Comparison of ENCODE assay signal across 1 cellular context in the genomic region with DNA sequence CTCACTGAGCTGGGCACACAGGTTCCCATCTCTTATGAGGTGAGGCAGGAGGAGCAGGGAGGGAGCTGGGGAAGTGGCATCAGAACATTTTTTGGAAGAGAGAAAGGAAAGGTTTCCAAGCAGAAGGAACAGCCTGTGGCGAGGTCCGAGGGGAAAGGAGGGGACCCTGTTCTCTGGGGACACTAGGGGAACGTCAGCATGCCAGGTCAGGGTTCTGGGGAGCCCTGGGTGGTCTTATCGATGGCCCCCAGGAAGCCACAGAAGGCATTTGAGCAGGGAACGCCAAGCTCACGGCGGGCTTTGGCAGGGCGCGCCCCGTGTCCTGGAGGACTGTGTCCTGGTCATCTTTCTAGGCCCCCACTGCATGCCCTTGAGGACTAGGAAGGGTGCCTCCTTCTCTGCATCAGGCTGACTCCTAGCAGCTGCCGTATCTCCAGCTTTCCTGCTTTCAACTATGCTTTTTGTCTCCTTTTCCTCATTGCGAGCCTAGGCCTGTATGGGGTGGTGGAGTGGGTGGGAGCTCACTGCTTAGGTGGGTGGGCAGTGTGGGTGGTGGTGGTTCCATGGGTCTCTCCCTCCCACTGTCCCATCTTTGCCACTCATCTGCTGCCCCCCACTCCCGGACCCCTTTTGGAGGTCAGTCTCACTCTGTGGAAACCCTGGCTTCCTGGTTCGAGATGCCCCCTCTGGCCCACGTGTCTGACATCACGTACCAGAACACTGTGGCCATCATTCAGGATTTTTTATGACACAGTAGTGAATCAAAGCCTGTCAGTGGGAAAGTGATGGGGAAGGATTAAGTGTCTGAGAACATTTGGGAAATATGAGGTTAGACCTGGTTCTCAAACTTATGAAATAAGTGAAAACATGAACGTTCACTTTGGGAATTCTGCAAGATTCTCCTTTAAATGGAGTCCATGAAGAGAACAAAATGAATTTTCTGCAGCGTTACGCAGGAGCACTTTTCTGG.
TF ChIP-seq lines count a peak whose summit lies in the region.

No MANE protein-coding gene starts in this region.

TF ChIP-seq in H1, 55 proteins besides CTCF, POLR2A, EP300 and RAD21:
- TF ChIP-seq KDM1A (IDR thresholded peaks at IDR 0.05; ENCODE audit: borderline replicate concordance, low read length) (no peak), ATF2 (IDR thresholded peaks at IDR 0.05; ENCODE audit: low read length) (no peak), SRF (IDR thresholded peaks at IDR 0.05; ENCODE audit: low read depth, low read length) (no peak), SIN3A (conservative IDR thresholded peaks at IDR 0.05 in 1 of 2, IDR thresholded peaks at IDR 0.05 in 1 of 2; ENCODE audit: low read depth in 1 of 2, low read length in 2 of 2) (no peak), BACH1 (IDR thresholded peaks at IDR 0.05; ENCODE audit: low read length) (no peak)
TF ChIP-seq in H1: peak in this region for 0.
